In genomic region chr10:5041471-5042023, GRCh38 we compare ENCODE assay signal across 16 cellular contexts. TPM values are rescaled to one million over a fixed set of nuclear protein-coding genes. Genes with fewer than 3 reads are reported as not detected.
DNase-seq lines count a peak whose midpoint lies in the region; ATAC-seq and TF ChIP-seq lines count a peak whose summit lies in the region.
"Had no signal": no experiment of that assay in that cellular context is flagged by ENCODE, and none has a peak within 500 bp of the region (broad histone marks: within the 10 kb centered on the region; RNA-seq: fewer than 3 reads in every experiment).

No MANE protein-coding gene starts in this region.

- intact Hi-C loops in body of pancreas (cut with DNase I) (no loop called here), tibial artery (cut with DNase I; ENCODE audit: low total_unique reads) (no loop called here)

- TF ChIP-seq CTCF in body of pancreas (IDR thresholded peaks at IDR 0.05) (no peak), tibial artery (IDR thresholded peaks at IDR 0.05) (no peak)

- H3K36me3 ChIP-seq in body of pancreas (replicated peaks in 1 of 2; ENCODE audit: insufficient read depth in 1 of 2, low read depth in 2 of 2) (no peaks in the 10 kb centered on the region), tibial artery (no peaks in the 10 kb centered on the region)
- H3K36me3 ChIP-seq: stomach had no signal

- H3K27ac ChIP-seq in body of pancreas, result peak overlapping the region in 2 of 4 donors; percentile 29 to 61
- H3K27ac ChIP-seq in tibial artery, result peak overlapping the region; percentile 25 to 28
- H3K27ac ChIP-seq: parathyroid adenoma had no signal

- peak in 1 of 3 donors; percentile 6 for TF ChIP-seq POLR2A in body of pancreas (IDR thresholded peaks at IDR 0.05)

- 27 to 30% methylated on average over 9 of the region's 9 CpGs for WGBS in body of pancreas, 2 donors

- ATAC-seq in body of pancreas (peak; percentile 65), HG03045 (IDR thresholded peaks at IDR 0.05; ENCODE audit: unreplicated experiment) (no peak), GM18519 (IDR thresholded peaks at IDR 0.05; ENCODE audit: low FRiP score, unreplicated experiment) (no peak)
- ATAC-seq: CD8-positive, alpha-beta T cell had no signal

- DNase-seq in NOMO-1 treated with DMSO at 0.1 percent for 48 hours (lab: John Stamatoyannopoulos, UW; ENCODE audit: unreplicated experiment) (peak; percentile 30), NOMO-1 treated with dmso at 0.1 percent for 144 hours (lab: John Stamatoyannopoulos, UW; ENCODE audit: unreplicated experiment) (no peak), body of pancreas (peak in 2 of 4 donors; percentile 22 to 35), lung microvascular endothelial cell (ENCODE audit: low read depth in 2 of 2) (peak; percentile 48 to 71), tibial artery (no peak), NCI-H2107 (lab: John Stamatoyannopoulos, UW) (no peak)
- DNase-seq: activated CD4-positive, alpha-beta T cell treated with anti-CD3 and anti-CD28 coated beads for 48 hours; caudate nucleus; CD8-positive, alpha-beta T cell; NCI-H1092 treated with DMSO at 0.1 percent for 48 hours; NCI-H510A; stomach; T-helper 2 cell had no signal

- H3K27me3 ChIP-seq in body of pancreas, result no peaks in the 10 kb centered on the region
- H3K27me3 ChIP-seq in tibial artery, result no peaks in the 10 kb centered on the region
- H3K27me3 ChIP-seq: stomach had no signal

- H3K4me3 ChIP-seq in body of pancreas (no peak overlapping the region), tibial artery (peak overlapping the region; percentile 20 to 36)

- H3K9me3 ChIP-seq in body of pancreas (no peaks in the 10 kb centered on the region), tibial artery (no peaks in the 10 kb centered on the region)
- H3K9me3 ChIP-seq: stomach had no signal

- H3K4me1 ChIP-seq in body of pancreas (peaks cover 28% of the 10 kb centered on the region), tibial artery (peaks cover 0 to 3% (median 0%) of the 10 kb centered on the region in 4 donors)

RNA-seq across cellular contexts. Expression of gene AKR1C2, which starts 37.9 kb away (rescaled TPM):
- total RNA-seq in body of pancreas (1 to 10 TPM; 3.1 to 5.6 TPM), lung microvascular endothelial cell (11.1 and 15.3 TPM in 2 replicates)
- total RNA-seq: CD8-positive, alpha-beta T cell had no signal

RNA-seq across cellular contexts. Expression of gene AKR1C3, which starts 52.7 kb away (rescaled TPM):
- total RNA-seq in body of pancreas, result 10 to 100 TPM; 31.1 to 34.6 TPM
- 108 and 111 TPM in 2 replicates for total RNA-seq in lung microvascular endothelial cell

Comparison
In these comparisons a context has a peak if more than half of its experiments do, and no peak if none do; other contexts are left out.
1. DNase-seq: peak in NOMO-1 treated with DMSO at 0.1 percent for 48 hours (single experiment) and lung microvascular endothelial cell (2 of 2); none in NOMO-1 treated with dmso at 0.1 percent for 144 hours (single experiment), tibial artery (0 of 2) and NCI-H2107 (single experiment).
2. H3K4me3 ChIP-seq: peak in tibial artery (2 of 2); none in body of pancreas (0 of 2).